17 cellular contexts compared by ENCODE assay signal in the genomic region with DNA sequence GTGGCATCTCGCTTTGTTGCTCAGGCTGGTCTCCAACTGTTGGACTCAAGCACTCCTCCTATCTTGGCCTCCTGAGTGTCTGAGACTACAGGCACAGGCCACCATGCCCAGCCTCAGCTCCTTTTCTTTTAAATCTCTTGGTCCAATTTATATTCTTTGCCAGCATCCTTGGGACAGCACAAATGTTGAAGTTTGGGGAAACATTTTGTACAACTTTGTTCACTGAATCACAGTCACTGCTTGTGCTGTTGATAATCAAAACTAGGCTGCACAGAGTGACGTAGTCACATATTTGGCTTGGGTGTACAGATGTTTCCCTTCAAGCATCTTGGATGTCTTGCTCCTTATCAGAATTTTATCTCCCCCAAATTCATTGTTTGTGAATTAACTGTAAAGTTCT. TPM values are rescaled to one million over a fixed set of nuclear protein-coding genes. Genes with fewer than 3 reads are reported as not detected.
DNase-seq lines count a peak whose midpoint lies in the region; ATAC-seq and TF ChIP-seq lines count a peak whose summit lies in the region.
"Had no signal": no experiment of that assay in that cellular context is flagged by ENCODE, and none has a peak within 500 bp of the region (broad histone marks: within the 10 kb centered on the region; RNA-seq: fewer than 3 reads in every experiment).

No MANE protein-coding gene starts in this region.

- H3K9me3 ChIP-seq in esophagus squamous epithelium (no peaks in the 10 kb centered on the region), thoracic aorta (no peaks in the 10 kb centered on the region)

- DNase-seq in HFFc6 (no peak), esophagus squamous epithelium (lab: John Stamatoyannopoulos, UW) (no peak), left kidney (ENCODE audit: low read depth, low spot score) (peak; percentile 30), thoracic aorta (ENCODE audit: low spot score) (no peak), NCI-H187 (lab: John Stamatoyannopoulos, UW) (no peak), NCI-H1417 (lab: John Stamatoyannopoulos, UW) (no peak), superior temporal gyrus (ENCODE audit: extremely low spot score) (no peak)
- DNase-seq in stimulated activated naive CD4-positive, alpha-beta T cell treated with Interleukin-2 at 50 U/mL for 16 hours (lab: John Stamatoyannopoulos, UW): no peak
- DNase-seq: activated naive CD4-positive, alpha-beta T cell treated with anti-CD3 and anti-CD28 coated beads, Interleukin-2, amount 10 ng/mL, durations not matched to agents 7 days and 5 days; DMS153; effector memory CD8-positive, alpha-beta T cell; NCI-H1048; occipital lobe; stimulated activated CD4-positive, alpha-beta T cell treated with anti-CD3 and anti-CD28 coated beads, Interleukin-4, amount 100 ng/mL, for 4 hours had no signal

- peak; percentile 83 for ATAC-seq in thoracic aorta (ENCODE audit: insufficient number of reproducible peaks, low FRiP score, low read depth)
- ATAC-seq: effector memory CD8-positive, alpha-beta T cell had no signal

- H3K27me3 ChIP-seq in esophagus squamous epithelium (no peaks in the 10 kb centered on the region), thoracic aorta (replicated peaks; ENCODE audit: insufficient read depth) (no peaks in the 10 kb centered on the region)
- H3K27me3 ChIP-seq: BLaER1 had no signal

- H3K4me3 Mint-ChIP-seq in HFFc6: no peak overlapping the region; the same call in 1 of the 2 replicates
- H3K4me3 Mint-ChIP-seq: activated naive CD4-positive, alpha-beta T cell treated with anti-CD3 and anti-CD28 coated beads, Interleukin-2, amount 10 ng/mL, durations not matched to agents 7 days and 5 days; effector memory CD8-positive, alpha-beta T cell; T-helper 2 cell treated with Interferon-gamma antibody and Interleukin-4, amounts not matched to agents 5 μg/mL and 100 μg/mL, for 36 hours had no signal

- peaks cover 41% of the 10 kb centered on the region for H3K4me1 Mint-ChIP-seq in HFFc6 (ENCODE audit: low read depth)
- H3K4me1 Mint-ChIP-seq: activated naive CD4-positive, alpha-beta T cell treated with anti-CD3 and anti-CD28 coated beads, Interleukin-2, amount 10 ng/mL, durations not matched to agents 7 days and 5 days had no signal

- TF ChIP-seq CTCF in HFFc6 (IDR thresholded peaks at IDR 0.05) (no peak), esophagus squamous epithelium (IDR thresholded peaks at IDR 0.05) (no peak), thoracic aorta (IDR thresholded peaks at IDR 0.05) (no peak)

- no peaks in the 10 kb centered on the region for H3K9me3 Mint-ChIP-seq in HFFc6
- H3K9me3 Mint-ChIP-seq: activated naive CD4-positive, alpha-beta T cell treated with anti-CD3 and anti-CD28 coated beads, Interleukin-2, amount 10 ng/mL, durations not matched to agents 7 days and 5 days; effector memory CD8-positive, alpha-beta T cell; T-helper 2 cell treated with Interferon-gamma antibody and Interleukin-4, amounts not matched to agents 5 μg/mL and 100 μg/mL, for 36 hours had no signal

- H3K27ac Mint-ChIP-seq in HFFc6: peak overlapping the region; percentile 4; the same call in 1 of the 2 replicates
- H3K27ac Mint-ChIP-seq: activated naive CD4-positive, alpha-beta T cell treated with anti-CD3 and anti-CD28 coated beads, Interleukin-2, amount 10 ng/mL, durations not matched to agents 7 days and 5 days; effector memory CD8-positive, alpha-beta T cell; T-helper 2 cell treated with Interferon-gamma antibody and Interleukin-4, amounts not matched to agents 5 μg/mL and 100 μg/mL, for 36 hours had no signal

- H3K4me1 ChIP-seq in esophagus squamous epithelium (peaks cover 0 to 46% (median 6%) of the 10 kb centered on the region in 3 donors), thoracic aorta (ENCODE audit: control insufficient read depth in 1 of 2, low read depth in 2 of 2) (peaks cover 53 to 99% of the 10 kb centered on the region in 2 donors)

- intact Hi-C loops in esophagus squamous epithelium (cut with DNase I): no loop called here

- peak overlapping the region; percentile 10 to 83 (median 61) for H3K27ac ChIP-seq in esophagus squamous epithelium
- peak overlapping the region; percentile 97 to 98 for H3K27ac ChIP-seq in thoracic aorta
- H3K27ac ChIP-seq: BLaER1 had no signal

- H3K4me3 ChIP-seq in esophagus squamous epithelium: no peak overlapping the region
- H3K4me3 ChIP-seq in thoracic aorta: peak overlapping the region; percentile 37
- H3K4me3 ChIP-seq: BLaER1, skin epidermis had no signal

- H3K27me3 Mint-ChIP-seq in HFFc6 (ENCODE audit: insufficient read depth): peaks cover 2% of the 10 kb centered on the region
- H3K27me3 Mint-ChIP-seq: activated naive CD4-positive, alpha-beta T cell treated with anti-CD3 and anti-CD28 coated beads, Interleukin-2, amount 10 ng/mL, durations not matched to agents 7 days and 5 days had no signal

- no peaks in the 10 kb centered on the region for H3K36me3 Mint-ChIP-seq in HFFc6 (ENCODE audit: low read depth)
- H3K36me3 Mint-ChIP-seq: activated naive CD4-positive, alpha-beta T cell treated with anti-CD3 and anti-CD28 coated beads, Interleukin-2, amount 10 ng/mL, durations not matched to agents 7 days and 5 days had no signal

- TF ChIP-seq POLR2A in esophagus squamous epithelium (IDR thresholded peaks at IDR 0.05): no peak

- 67 to 76% methylated on average over 2 of the region's 2 CpGs for WGBS in esophagus squamous epithelium, 2 donors

- H3K36me3 ChIP-seq in esophagus squamous epithelium: no peaks in the 10 kb centered on the region
- H3K36me3 ChIP-seq in thoracic aorta: no peaks in the 10 kb centered on the region
- H3K36me3 ChIP-seq: BLaER1 had no signal

RNA-seq across cellular contexts. Expression of gene CARMIL1, which starts 17.8 kb away (rescaled TPM):
- total RNA-seq in HFFc6 (2021; fragmentation: NEBNext Ultra II Directional; extraction: Animal tissue kit (Norgen Biotek cat#: 25700)): 10 to 100 TPM; 12.2 to 15.6 (median 13.7) TPM
- total RNA-seq in esophagus squamous epithelium: 10 to 100 TPM in 3 of 4 donors, 1 to 10 TPM in 1; 7.2 to 19.7 (median 18.3) TPM
- total RNA-seq in thoracic aorta: 10 to 100 TPM; 60.4 to 63.0 TPM
